ENCODE assay signal across 15 cellular contexts in genomic region chr1:200556005-200556404, GRCh38.
DNase-seq lines count a peak whose midpoint lies in the region; ATAC-seq, FAIRE-seq and TF ChIP-seq lines count a peak whose summit lies in the region.
"Had no signal": no experiment of that assay in that cellular context is flagged by ENCODE, and none has a peak within 500 bp of the region (broad histone marks: within the 10 kb centered on the region; RNA-seq: fewer than 3 reads in every experiment).

No MANE protein-coding gene starts in this region.

- POLR2A ChIA-PET in IMR-90 (lab: Charles Lee; ENCODE audit: unreplicated experiment) = no interaction called here
- POLR2A ChIA-PET in CD4-positive, alpha-beta memory T cell (lab: Charles Lee; ENCODE audit: partially characterized antibody) = no interaction called here

- H3K27me3 ChIP-seq in IMR-90 (ENCODE audit: control insufficient read depth, insufficient read depth, low read length) (no peaks in the 10 kb centered on the region), astrocyte (ENCODE audit: insufficient read depth, low read length) (no peaks in the 10 kb centered on the region), mesendoderm (ENCODE audit: insufficient read depth, low read length, poor library complexity) (no peaks in the 10 kb centered on the region)
- H3K27me3 ChIP-seq in CD4-positive, alpha-beta memory T cell (ENCODE audit: insufficient read depth, low read length) = no peaks in the 10 kb centered on the region
- H3K27me3 ChIP-seq: ascending aorta, heart left ventricle had no signal

- intact Hi-C loops in IMR-90 (cut with micrococcal nuclease) = no loop called here
- intact Hi-C loops in CD4-positive, alpha-beta memory T cell (cut with micrococcal nuclease) = loop anchor here (10.0 kb wide), 1 partner anchor 559 kb away; the partner anchor contains the start of gene CACNA1S

- no peaks in the 10 kb centered on the region for H3K27me3 Mint-ChIP-seq in astrocyte (ENCODE audit: low read depth, unreplicated experiment)
- H3K27me3 Mint-ChIP-seq in CD4-positive, alpha-beta memory T cell = no peaks in the 10 kb centered on the region
- H3K27me3 Mint-ChIP-seq: natural killer cell treated with Interleukin-12 subunit alpha and Interleukin-12 subunit beta and Interleukin-15 and Interleukin-18, amount 100 ng/mL, for 72 hours had no signal

- TF ChIP-seq POLR2A in IMR-90 (IDR thresholded peaks at IDR 0.05; ENCODE audit: low read depth, low read length) = no peak

- H3K18ac ChIP-seq in IMR-90 (ENCODE audit: low read depth, low read length) (no peak overlapping the region), mesendoderm (ENCODE audit: low read length) (no peak overlapping the region)

- no peak overlapping the region for H3K4me3 Mint-ChIP-seq in astrocyte (ENCODE audit: unreplicated experiment)
- H3K4me3 Mint-ChIP-seq in CD4-positive, alpha-beta memory T cell = no peak overlapping the region
- H3K4me3 Mint-ChIP-seq: natural killer cell treated with Interleukin-12 subunit alpha and Interleukin-12 subunit beta and Interleukin-15 and Interleukin-18, amount 100 ng/mL, for 72 hours had no signal

- FAIRE-seq in astrocyte (lab: Jason Lieb, UNC) = no peak

- no peaks in the 10 kb centered on the region for H3K36me3 Mint-ChIP-seq in astrocyte (ENCODE audit: low read depth, unreplicated experiment)
- H3K36me3 Mint-ChIP-seq in CD4-positive, alpha-beta memory T cell = no peaks in the 10 kb centered on the region
- H3K36me3 Mint-ChIP-seq: natural killer cell treated with Interleukin-12 subunit alpha and Interleukin-12 subunit beta and Interleukin-15 and Interleukin-18, amount 100 ng/mL, for 72 hours had no signal

- no peak for ATAC-seq in IMR-90 (ENCODE audit: low read depth)
- no peak for ATAC-seq in GM19463 (IDR thresholded peaks at IDR 0.05; ENCODE audit: unreplicated experiment)
- ATAC-seq: heart left ventricle; left colon; natural killer cell treated with Interleukin-12 subunit alpha and Interleukin-12 subunit beta and Interleukin-15 and Interleukin-18, amount 100 ng/mL, for 72 hours had no signal

- no peak overlapping the region for H3K27ac Mint-ChIP-seq in astrocyte (ENCODE audit: unreplicated experiment)
- no peak overlapping the region for H3K27ac Mint-ChIP-seq in CD4-positive, alpha-beta memory T cell
- H3K27ac Mint-ChIP-seq: natural killer cell treated with Interleukin-12 subunit alpha and Interleukin-12 subunit beta and Interleukin-15 and Interleukin-18, amount 100 ng/mL, for 72 hours had no signal

- H3K79me2 ChIP-seq in astrocyte (ENCODE audit: insufficient read depth, low read length) (no peaks in the 10 kb centered on the region), mesendoderm (ENCODE audit: control insufficient read depth, insufficient read depth, low read length) (no peaks in the 10 kb centered on the region)

- peak; percentile 41 for TF ChIP-seq RAD21 in IMR-90 (IDR thresholded peaks at IDR 0.05; ENCODE audit: low read length)

- no peak overlapping the region for H3K14ac ChIP-seq in IMR-90 (replicated peaks; ENCODE audit: low read depth, low read length)

- no peak overlapping the region for H4K8ac ChIP-seq in IMR-90 (ENCODE audit: low read depth in 2 of 2, low read length in 2 of 2)
- H4K8ac ChIP-seq in mesendoderm (ENCODE audit: low read depth, low read length) = no peak overlapping the region

- H3K36me3 ChIP-seq in IMR-90 (ENCODE audit: control insufficient read depth, insufficient read depth, low read length) (no peaks in the 10 kb centered on the region), astrocyte (ENCODE audit: insufficient read depth, low read length) (peaks cover 9% of the 10 kb centered on the region), mesendoderm (ENCODE audit: control insufficient read depth, insufficient read depth, low read length) (no peaks in the 10 kb centered on the region)
- H3K36me3 ChIP-seq in CD4-positive, alpha-beta memory T cell (ENCODE audit: insufficient read depth, low read length) = no peaks in the 10 kb centered on the region
- H3K36me3 ChIP-seq: ascending aorta, heart left ventricle had no signal

- H3K4ac ChIP-seq in IMR-90 (ENCODE audit: low read depth, low read length) (no peak overlapping the region), mesendoderm (ENCODE audit: low read depth, low read length) (no peak overlapping the region)

- in situ Hi-C loops in IMR-90 (cut with MboI; ENCODE audit: low sequenced_read_pairs) = no loop called here

- H2AK5ac ChIP-seq in IMR-90 (ENCODE audit: low read depth, low read length) = no peak overlapping the region
- no peak overlapping the region for H2AK5ac ChIP-seq in mesendoderm (ENCODE audit: low read length)

- H4K91ac ChIP-seq in IMR-90 (ENCODE audit: insufficient read depth, low read depth, low read length) = no peak overlapping the region

- no peaks in the 10 kb centered on the region for H3K79me1 ChIP-seq in IMR-90 (ENCODE audit: low read depth in 1 of 2, low read length in 2 of 2)
- no peaks in the 10 kb centered on the region for H3K79me1 ChIP-seq in mesendoderm (ENCODE audit: low read length)

- no TSS peak for BruUV-seq in IMR-90 (replicated peaks; lab: Mats Ljungman, UMichigan)

- H3K4me1 ChIP-seq in IMR-90 (ENCODE audit: control insufficient read depth, insufficient read depth, low read length) = no peaks in the 10 kb centered on the region
- H3K4me1 ChIP-seq in astrocyte (ENCODE audit: insufficient read depth, low read length) = no peaks in the 10 kb centered on the region
- no peaks in the 10 kb centered on the region for H3K4me1 ChIP-seq in mesendoderm (ENCODE audit: control insufficient read depth, low read depth, low read length)
- H3K4me1 ChIP-seq in CD4-positive, alpha-beta memory T cell (ENCODE audit: insufficient read depth, low read length) = no peaks in the 10 kb centered on the region
- H3K4me1 ChIP-seq: ascending aorta, heart left ventricle had no signal

- no peak overlapping the region for H2BK20ac ChIP-seq in IMR-90 (ENCODE audit: low read depth, low read length)

- 0 out of 2 replicates have a peak, but pooled peaks have one; percentile 3 for TF ChIP-seq CTCF in C4-2B (conservative IDR thresholded peaks at IDR 0.05)
- TF ChIP-seq CTCF in IMR-90 (conservative IDR thresholded peaks at IDR 0.05; ENCODE audit: low read depth, low read length) = peak; percentile 31; the same call in 1 of the 2 replicates
- peak; percentile 27 for TF ChIP-seq CTCF in astrocyte (IDR thresholded peaks at IDR 0.05; ENCODE audit: insufficient read depth, low read depth, low read length)

- H3K4me1 Mint-ChIP-seq in astrocyte (ENCODE audit: low read depth, unreplicated experiment) = no peaks in the 10 kb centered on the region
- no peaks in the 10 kb centered on the region for H3K4me1 Mint-ChIP-seq in CD4-positive, alpha-beta memory T cell

- H3K9ac ChIP-seq in IMR-90 (ENCODE audit: low read depth, low read length) (no peak overlapping the region), astrocyte (ENCODE audit: low read length) (no peak overlapping the region), mesendoderm (ENCODE audit: low read length) (no peak overlapping the region)

- H2BK15ac ChIP-seq in IMR-90 (ENCODE audit: low read depth, low read length) (no peak overlapping the region), mesendoderm (replicated peaks; ENCODE audit: low read depth) (no peak overlapping the region)

- no peak overlapping the region for H3K4me3 ChIP-seq in IMR-90 (ENCODE audit: insufficient read depth, low read depth, low read length)
- H3K4me3 ChIP-seq in astrocyte (ENCODE audit: insufficient read depth, low read depth, low read length) = no peak overlapping the region
- H3K4me3 ChIP-seq in mesendoderm (ENCODE audit: low read length) = no peak overlapping the region
- no peak overlapping the region for H3K4me3 ChIP-seq in CD4-positive, alpha-beta memory T cell (ENCODE audit: low read length in 2 of 2)
- H3K4me3 ChIP-seq: ascending aorta, heart left ventricle had no signal

- H4K20me1 ChIP-seq in IMR-90 (ENCODE audit: insufficient read depth, low read length) (no peaks in the 10 kb centered on the region), astrocyte (ENCODE audit: insufficient read depth, low read length) (no peaks in the 10 kb centered on the region)

- H2BK120ac ChIP-seq in IMR-90 (ENCODE audit: low read depth, low read length) = no peak overlapping the region
- H2BK120ac ChIP-seq in mesendoderm (ENCODE audit: low read depth, low read length) = no peak overlapping the region

- H3K56ac ChIP-seq in IMR-90 (ENCODE audit: extremely low read depth, insufficient read depth, low read length) (no peak overlapping the region), mesendoderm (ENCODE audit: low read length) (no peak overlapping the region)

- H2BK5ac ChIP-seq in IMR-90 (ENCODE audit: low read depth, low read length, poor library complexity, severe bottlenecking) = no peak overlapping the region
- no peak overlapping the region for H2BK5ac ChIP-seq in mesendoderm (ENCODE audit: low read length)

- no peaks in the 10 kb centered on the region for H3K9me1 ChIP-seq in IMR-90 (ENCODE audit: insufficient read depth, low read length)

- H3K23ac ChIP-seq in IMR-90 (ENCODE audit: low read depth, low read length) (no peak overlapping the region), mesendoderm (ENCODE audit: low read length) (no peak overlapping the region)

- H3K9me3 ChIP-seq in IMR-90 (ENCODE audit: control insufficient read depth, insufficient read depth, low read length) (no peaks in the 10 kb centered on the region), astrocyte (ENCODE audit: insufficient read depth, low read depth, low read length) (no peaks in the 10 kb centered on the region)
- H3K9me3 ChIP-seq in CD4-positive, alpha-beta memory T cell (ENCODE audit: control insufficient read depth in 1 of 2, low read length in 2 of 2) = no peaks in the 10 kb centered on the region
- H3K9me3 ChIP-seq: ascending aorta, heart left ventricle had no signal

- no peak overlapping the region for H2AFZ ChIP-seq in IMR-90 (replicated peaks; ENCODE audit: low read length, poor library complexity)
- H2AFZ ChIP-seq in astrocyte (ENCODE audit: low read depth, low read length) = no peak overlapping the region

- H3K27ac ChIP-seq in C4-2B (no peak overlapping the region), IMR-90 (ENCODE audit: insufficient read depth, low read length) (no peak overlapping the region), astrocyte (ENCODE audit: low read depth, low read length) (no peak overlapping the region), mesendoderm (ENCODE audit: low read depth, low read length) (no peak overlapping the region)
- no peak overlapping the region for H3K27ac ChIP-seq in CD4-positive, alpha-beta memory T cell (ENCODE audit: low read depth, low read length)
- H3K27ac ChIP-seq: ascending aorta, heart left ventricle, HL-60 had no signal

- no peak overlapping the region for H2AK9ac ChIP-seq in IMR-90 (replicated peaks; ENCODE audit: low read depth, low read length, poor library complexity)

- H4K5ac ChIP-seq in IMR-90 (ENCODE audit: low read depth, low read length) (no peak overlapping the region), mesendoderm (ENCODE audit: low read length) (no peak overlapping the region)

- no peaks in the 10 kb centered on the region for H3K9me3 Mint-ChIP-seq in astrocyte (ENCODE audit: unreplicated experiment)
- H3K9me3 Mint-ChIP-seq in CD4-positive, alpha-beta memory T cell = no peaks in the 10 kb centered on the region
- H3K9me3 Mint-ChIP-seq: natural killer cell treated with Interleukin-12 subunit alpha and Interleukin-12 subunit beta and Interleukin-15 and Interleukin-18, amount 100 ng/mL, for 72 hours had no signal

- dilution Hi-C loops in IMR-90 (cut with HindIII; ENCODE audit: low sequenced_read_pairs, unreplicated experiment) = no loop called here

- CTCF ChIA-PET in IMR-90 (lab: Yijun Ruan, JAX) = interaction anchor here (0.7 to 1.6 kb wide), 3 partner anchors 11 to 18 kb away, joined by 3 to 4 read pairs (median 3); no protein-coding TSS in a partner anchor
- CTCF ChIA-PET in CD4-positive, alpha-beta memory T cell (lab: Charles Lee; ENCODE audit: partially characterized antibody) = interaction anchor here (1.0 to 1.2 kb wide), 2 partner anchors 20 to 44 kb away, joined by 3 to 4 read pairs; no protein-coding TSS in a partner anchor

- DNase-seq in IMR-90 (peak; percentile 13), astrocyte (ENCODE audit: low read depth) (no peak), mesendoderm (peak; percentile 24), NCI-H2029 (lab: John Stamatoyannopoulos, UW) (no peak)
- DNase-seq in activated CD4-positive, alpha-beta T cell treated with anti-CD3 and anti-CD28 coated beads for 1 hour = no peak
- no peak for DNase-seq in CD4-positive, alpha-beta memory T cell
- DNase-seq: activated CD4-positive, alpha-beta T cell treated with anti-CD3 and anti-CD28 coated beads, Interleukin-2, amount 50 U/mL, for 48 hours; activated effector memory CD4-positive, alpha-beta T cell treated with Interleukin-2 at 50 U/mL for 16 hours; heart left ventricle; left colon had no signal

- H3K4me2 ChIP-seq in IMR-90 (ENCODE audit: low read depth, low read length) (no peak overlapping the region), astrocyte (ENCODE audit: low read length) (no peak overlapping the region), mesendoderm (ENCODE audit: low read length) (no peak overlapping the region)

Comparison
In these comparisons a context has a peak if more than half of its experiments do, and no peak if none do; other contexts are left out.
1. DNase-seq: peak in IMR-90 (single experiment) and mesendoderm (single experiment); none in astrocyte (single experiment), NCI-H2029 (single experiment), activated CD4-positive, alpha-beta T cell treated with anti-CD3 and anti-CD28 coated beads for 1 hour (single experiment) and CD4-positive, alpha-beta memory T cell (0 of 5).
2. Peak in every context shown above with its lines, with median percentiles within 50 percentile points of each other: CTCF ChIP-seq.